In the genomic region with DNA sequence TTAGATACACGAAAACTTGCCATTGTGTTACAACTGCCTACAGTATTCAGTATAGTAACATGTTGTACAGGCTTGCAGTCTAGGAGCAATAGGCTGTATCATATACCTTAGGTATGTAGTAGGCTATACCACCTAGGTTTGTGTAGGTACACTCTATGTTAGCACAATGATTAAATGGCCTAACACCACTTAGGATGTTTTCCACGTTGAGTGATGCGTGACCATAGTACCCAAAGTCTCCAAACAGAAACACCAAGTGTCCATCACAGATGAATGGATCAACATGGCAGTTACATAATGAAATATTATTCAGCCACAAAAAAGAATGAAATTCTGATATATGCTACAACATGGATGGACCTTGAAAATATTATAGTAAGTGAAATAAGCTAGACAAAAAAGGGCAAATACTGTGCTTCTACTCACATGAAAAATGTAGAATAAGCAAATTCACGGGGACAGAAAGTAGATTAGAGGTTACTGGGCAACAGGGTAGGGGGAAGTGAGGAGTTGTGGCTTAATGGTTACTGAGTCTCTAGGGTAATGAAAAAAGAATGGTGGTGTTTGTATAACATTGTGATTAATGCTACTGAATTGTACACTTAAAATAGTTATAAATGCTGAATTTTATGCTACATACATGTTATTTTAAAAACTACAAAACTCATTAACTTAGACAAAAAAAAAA, we compare ENCODE assay signal across 11 cellular contexts.
DNase-seq lines count a peak whose midpoint lies in the region; ATAC-seq, FAIRE-seq and TF ChIP-seq lines count a peak whose summit lies in the region.
"Had no signal": no experiment of that assay in that cellular context is flagged by ENCODE, and none has a peak within 500 bp of the region (broad histone marks: within the 10 kb centered on the region; RNA-seq: fewer than 3 reads in every experiment).

No MANE protein-coding gene starts in this region.

- peak; percentile 74 for DNase-seq in MV-4-11 (lab: John Stamatoyannopoulos, UW)
- no peak for DNase-seq in spleen
- DNase-seq in NCI-H146 (lab: John Stamatoyannopoulos, UW) = no peak
- DNase-seq in mucosa of gallbladder (ENCODE audit: low spot score) = no peak
- no peak for DNase-seq in urothelium cell line (ENCODE audit: low spot score)
- DNase-seq in ecto neural progenitor cell (ENCODE audit: low spot score) = no peak
- DNase-seq: stimulated activated CD4-positive, alpha-beta T cell treated with anti-CD3 and anti-CD28 coated beads, Interleukin-4, amount 100 ng/mL, for 24 hours; T-helper 9 cell had no signal

- peak; percentile 53 for ATAC-seq in GM19397 (IDR thresholded peaks at IDR 0.05; ENCODE audit: unreplicated experiment)
- ATAC-seq in HG02973 (IDR thresholded peaks at IDR 0.05; ENCODE audit: unreplicated experiment) = peak; percentile 68

- peak overlapping the region in 6 of 8 donors; percentile 6 to 85 (median 73) for H3K27ac ChIP-seq in spleen

- no peak for TF ChIP-seq POLR2A in spleen (IDR thresholded peaks at IDR 0.05)

- no peaks in the 10 kb centered on the region for H3K36me3 ChIP-seq in spleen

- no peaks in the 10 kb centered on the region for H3K9me3 ChIP-seq in spleen

- intact Hi-C loops in spleen (cut with DNase I; ENCODE audit: low total_unique reads) = no loop called here

- no peak overlapping the region for H3K4me3 ChIP-seq in spleen

- H3K27me3 ChIP-seq in spleen (replicated peaks in 1 of 7) = no peaks in the 10 kb centered on the region

- peaks cover 41 to 98% (median 91%) of the 10 kb centered on the region in 6 donors for H3K4me1 ChIP-seq in spleen

- WGBS in spleen, 5 donors = 62 to 80% (median 75%) methylated on average over 4 of the region's 4 CpGs

- no peak for TF ChIP-seq CTCF in spleen (IDR thresholded peaks at IDR 0.05 in 8 of 11, conservative IDR thresholded peaks at IDR 0.05 in 3 of 11)

- no peak for FAIRE-seq in urothelium cell line (lab: Jason Lieb, UNC)
- FAIRE-seq: H1 had no signal
